In the genomic region with DNA sequence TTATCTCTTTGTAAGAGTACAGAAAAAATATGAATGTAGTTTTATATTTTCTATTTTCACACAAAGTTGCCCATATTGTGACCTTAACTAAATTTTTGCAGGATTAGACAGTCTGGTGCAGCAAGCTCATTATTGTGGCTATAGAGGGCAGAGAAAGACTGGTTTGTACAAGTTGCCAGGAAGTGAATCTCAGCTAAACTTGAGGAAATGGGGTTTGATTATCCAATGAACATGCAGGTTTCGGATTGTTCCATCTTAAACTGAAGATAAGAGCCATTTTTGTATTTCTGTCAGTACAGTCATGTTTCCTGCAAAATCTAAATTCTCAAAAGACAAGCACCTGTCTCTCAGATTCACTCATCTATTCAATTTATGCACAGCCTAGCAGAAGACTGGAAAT, we compare ENCODE assay signal across 19 cellular contexts.
DNase-seq lines count a peak whose midpoint lies in the region; TF ChIP-seq lines count a peak whose summit lies in the region.
"Had no signal": no experiment of that assay in that cellular context is flagged by ENCODE, and none has a peak within 500 bp of the region (broad histone marks: within the 10 kb centered on the region; RNA-seq: fewer than 3 reads in every experiment).

No MANE protein-coding gene starts in this region.

- H3K4me3 ChIP-seq in choroid plexus epithelial cell (ENCODE audit: low read depth, low read length) (no peak overlapping the region), Karpas-422 (ENCODE audit: low read length) (no peak overlapping the region), suprapubic skin (no peak overlapping the region)
- H3K4me3 ChIP-seq: GM12878, GM23338 had no signal

- no peak overlapping the region for H3K9ac ChIP-seq in Karpas-422 (ENCODE audit: low read length)

- 73% methylated on average over 1 of the region's 1 CpG for WGBS in suprapubic skin

- H4K20me1 ChIP-seq in Karpas-422 (ENCODE audit: insufficient read depth, low read depth, low read length): no peaks in the 10 kb centered on the region

- no peak overlapping the region for H3K4me2 ChIP-seq in Karpas-422 (ENCODE audit: low read depth, low read length, poor library complexity, severe bottlenecking)
- H3K4me2 ChIP-seq: GM23338 had no signal

- no peak for TF ChIP-seq POLR2A in suprapubic skin (IDR thresholded peaks at IDR 0.05)

- H3K27ac ChIP-seq in Karpas-422 (ENCODE audit: low read length) (no peak overlapping the region), suprapubic skin (no peak overlapping the region)

- H2AFZ ChIP-seq in Karpas-422 (ENCODE audit: low read length): no peak overlapping the region
- H2AFZ ChIP-seq: GM23338 had no signal

- DNase-seq in GM03348 (ENCODE audit: low spot score): peak; percentile 5
- DNase-seq in M059J (ENCODE audit: low read depth): peak; percentile 40
- DNase-seq in choroid plexus epithelial cell (ENCODE audit: low read depth): peak; percentile 7
- no peak for DNase-seq in HuH-7 (ENCODE audit: low spot score)
- no peak for DNase-seq in Karpas-422
- DNase-seq in suprapubic skin (ENCODE audit: low spot score in 2 of 2): no peak
- DNase-seq in T-helper 2 cell: no peak
- DNase-seq: BE2C; Caco-2; CD4-positive, CD25-positive, alpha-beta regulatory T cell; GF-D8; NCI-H1417 treated with DMSO at 0.1 percent for 48 hours; NCI-H187 treated with DMSO at 0.1 percent for 48 hours; NCI-H345; NCI-H526; PC-3; T-cell had no signal

- H3K27me3 ChIP-seq in Karpas-422 (ENCODE audit: low read length) (no peaks in the 10 kb centered on the region), suprapubic skin (no peaks in the 10 kb centered on the region)
- H3K27me3 ChIP-seq: BE2C had no signal

- H3K4me1 ChIP-seq in Karpas-422 (ENCODE audit: low read length) (no peaks in the 10 kb centered on the region), suprapubic skin (no peaks in the 10 kb centered on the region)
- H3K4me1 ChIP-seq: BE2C, Caco-2 had no signal

- H3K36me3 ChIP-seq in Karpas-422 (ENCODE audit: insufficient read depth, low read length) (no peaks in the 10 kb centered on the region), suprapubic skin (no peaks in the 10 kb centered on the region)
- H3K36me3 ChIP-seq: BE2C had no signal

- H3K9me3 ChIP-seq in Karpas-422 (ENCODE audit: low read length) (no peaks in the 10 kb centered on the region), suprapubic skin (no peaks in the 10 kb centered on the region)
- H3K9me3 ChIP-seq: BE2C, Caco-2 had no signal

- H3K9me2 ChIP-seq in Karpas-422 (replicated peaks; ENCODE audit: insufficient read depth, low read length): no peaks in the 10 kb centered on the region

- no peak for TF ChIP-seq EP300 in suprapubic skin (IDR thresholded peaks at IDR 0.05)

- TF ChIP-seq CTCF in choroid plexus epithelial cell (conservative IDR thresholded peaks at IDR 0.05; ENCODE audit: low read depth, low read length) (no peak), suprapubic skin (IDR thresholded peaks at IDR 0.05) (no peak)

- H3K79me2 ChIP-seq in Karpas-422 (ENCODE audit: low read length): no peaks in the 10 kb centered on the region

Comparison
In these comparisons a context has a peak if more than half of its experiments do, and no peak if none do; other contexts are left out.
1. DNase-seq: peak in GM03348 (single experiment), M059J (single experiment) and choroid plexus epithelial cell (single experiment); none in HuH-7 (single experiment), Karpas-422 (single experiment), suprapubic skin (0 of 2) and T-helper 2 cell (0 of 5).